In the genomic region with DNA sequence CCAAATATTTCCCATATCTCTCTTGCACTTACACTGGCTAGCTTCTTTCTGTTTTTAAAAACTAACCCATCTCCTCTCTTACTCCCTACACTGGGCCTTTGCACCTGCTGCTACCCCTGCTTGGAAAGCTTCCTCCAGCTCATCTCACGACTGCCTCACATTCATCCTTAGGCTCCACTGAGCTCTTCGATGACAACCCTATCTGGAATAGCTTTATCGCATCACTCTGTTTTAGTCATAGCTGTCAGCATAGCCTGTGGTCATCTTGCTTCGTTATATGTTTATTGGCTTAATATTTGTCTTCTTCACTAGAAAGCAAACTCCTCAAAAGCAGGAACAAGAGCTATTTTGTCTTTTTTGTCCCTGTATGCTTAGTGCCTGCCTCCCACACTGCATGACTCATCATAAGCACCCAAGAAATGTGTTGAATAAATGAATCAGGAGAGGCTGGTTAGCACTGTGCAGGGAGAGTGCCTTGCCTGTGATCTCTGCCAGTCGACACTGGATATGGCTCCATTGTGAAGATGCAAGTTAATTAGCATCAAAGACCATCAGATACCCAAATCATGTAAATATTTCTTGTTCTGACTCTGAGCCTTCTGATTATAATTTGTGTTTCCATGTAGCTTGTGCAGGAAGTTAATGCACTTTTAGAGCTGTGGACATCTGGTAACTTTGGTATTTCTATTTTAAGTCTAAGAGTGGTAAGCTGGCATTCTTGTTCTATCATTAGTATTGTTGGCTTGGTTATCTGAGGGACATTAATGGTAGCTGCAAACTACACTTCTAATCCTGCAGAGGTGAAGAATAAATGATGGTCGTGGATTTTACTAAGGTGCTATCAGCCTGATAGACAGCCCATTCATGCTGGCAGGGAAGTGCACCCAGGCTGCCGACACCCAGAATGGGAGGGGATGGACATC, we compare ENCODE assay signal across 1 cellular context.
TF ChIP-seq lines count a peak whose summit lies in the region.

No MANE protein-coding gene starts in this region.

TF ChIP-seq in IMR-90, 13 proteins besides CTCF, POLR2A, EP300 and RAD21:
- TF ChIP-seq MAZ (IDR thresholded peaks at IDR 0.05; ENCODE audit: borderline replicate concordance, low read depth, low read length) (no peak), RFX5 (IDR thresholded peaks at IDR 0.05; ENCODE audit: low read depth, low read length) (no peak), CHD1 (IDR thresholded peaks at IDR 0.05; ENCODE audit: low read depth, low read length) (no peak), FOS (IDR thresholded peaks at IDR 0.05; ENCODE audit: low read depth, low read length) (peak; percentile 26; the same call in 1 of the 2 replicates), USF2 (IDR thresholded peaks at IDR 0.05; ENCODE audit: low read depth, low read length) (no peak), RCOR1 (IDR thresholded peaks at IDR 0.05; ENCODE audit: insufficient replicate concordance, low read length) (no peak), MAFK (IDR thresholded peaks at IDR 0.05; ENCODE audit: low read depth, low read length) (no peak)
- TF ChIP-seq, protein P1, sequence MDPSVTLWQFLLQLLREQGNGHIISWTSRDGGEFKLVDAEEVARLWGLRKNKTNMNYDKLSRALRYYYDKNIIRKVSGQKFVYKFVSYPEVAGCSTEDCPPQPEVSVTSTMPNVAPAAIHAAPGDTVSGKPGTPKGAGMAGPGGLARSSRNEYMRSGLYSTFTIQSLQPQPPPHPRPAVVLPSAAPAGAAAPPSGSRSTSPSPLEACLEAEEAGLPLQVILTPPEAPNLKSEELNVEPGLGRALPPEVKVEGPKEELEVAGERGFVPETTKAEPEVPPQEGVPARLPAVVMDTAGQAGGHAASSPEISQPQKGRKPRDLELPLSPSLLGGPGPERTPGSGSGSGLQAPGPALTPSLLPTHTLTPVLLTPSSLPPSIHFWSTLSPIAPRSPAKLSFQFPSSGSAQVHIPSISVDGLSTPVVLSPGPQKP (IDR thresholded peaks at IDR 0.05; ENCODE audit: borderline replicate concordance, low read depth, low read length) = no peak
